Comparison of ENCODE assay signal across 18 cellular contexts in the genomic region with DNA sequence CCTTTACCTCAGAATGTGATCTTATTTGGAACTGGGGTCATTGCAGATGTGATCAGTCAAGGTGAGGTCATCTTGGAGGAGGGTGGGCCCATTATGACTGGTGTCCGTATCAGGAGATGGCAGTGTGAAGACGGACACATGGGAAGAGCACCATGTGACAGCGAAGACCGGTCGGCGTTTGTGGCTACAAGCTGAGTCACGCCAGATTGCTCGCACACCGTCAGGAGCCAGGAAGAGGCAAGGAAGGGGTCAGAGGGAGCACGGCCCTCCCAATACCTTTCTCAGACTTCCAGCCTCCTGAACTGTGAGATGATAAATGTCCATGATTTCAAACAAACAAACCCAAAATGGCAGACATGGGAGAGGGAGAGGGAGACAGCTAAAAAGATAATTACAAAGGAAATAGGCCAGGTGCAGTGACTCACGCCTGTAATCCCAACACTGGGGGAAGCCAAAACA. TPM values are rescaled to one million over a fixed set of nuclear protein-coding genes. Genes with fewer than 3 reads are reported as not detected.
A peak's percentile ranks its signal among the peaks of the same experiment; 100 is the strongest.
DNase-seq lines count a peak whose midpoint lies in the region; ATAC-seq and TF ChIP-seq lines count a peak whose summit lies in the region.
"Had no signal": no experiment of that assay in that cellular context is flagged by ENCODE, and none has a peak within 500 bp of the region (broad histone marks: within the 10 kb centered on the region; RNA-seq: fewer than 3 reads in every experiment).

No MANE protein-coding gene starts in this region.

- peaks cover 34 to 71% (median 64%) of the 10 kb centered on the region in 4 donors for H3K4me1 Mint-ChIP-seq in naive thymus-derived CD8-positive, alpha-beta T cell

- POLR2A ChIA-PET in naive thymus-derived CD8-positive, alpha-beta T cell (lab: Charles Lee), result interaction anchor here (3.0 kb wide), 1 partner anchor 10 kb away, joined by 10 read pairs; no protein-coding TSS in a partner anchor

- H3K27ac ChIP-seq in right atrium auricular region, result no peak overlapping the region
- H3K27ac ChIP-seq: heart right ventricle had no signal

- H3K9me3 ChIP-seq in right atrium auricular region, result no peaks in the 10 kb centered on the region
- H3K9me3 ChIP-seq: heart right ventricle, MG63 had no signal

- peaks cover 0 to 40% of the 10 kb centered on the region in 2 donors for H3K4me1 ChIP-seq in right atrium auricular region

- no peaks in the 10 kb centered on the region for H3K36me3 ChIP-seq in right atrium auricular region

- peak overlapping the region in 9 of 10 donors; percentile 18 to 86 (median 49) for H3K27ac Mint-ChIP-seq in naive thymus-derived CD8-positive, alpha-beta T cell
- H3K27ac Mint-ChIP-seq: activated T-helper 2 cell treated with anti-CD3 and anti-CD28 coated beads, Interferon-gamma antibody, Interleukin-2, Interleukin-4, amounts not matched to agents 10 μg/mL and 5 μg/mL and 100 μg/mL, durations not matched to agents 14 hours and 24 hours and 36 hours had no signal

- peak; percentile 87 for DNase-seq in Caki2 (ENCODE audit: low read depth)
- DNase-seq in NCI-H69 (lab: John Stamatoyannopoulos, UW), result peak; percentile 39
- DNase-seq in naive thymus-derived CD8-positive, alpha-beta T cell, result no peak
- DNase-seq in right atrium auricular region (ENCODE audit: low spot score), result no peak
- DNase-seq in C1 segment of cervical spinal cord (lab: John Stamatoyannopoulos, UW), result no peak
- DNase-seq: activated CD8-positive, alpha-beta memory T cell treated with anti-CD3 and anti-CD28 coated beads for 24 hours; AML-193; amygdala; cerebellar nuclear complex; effector CD8-positive, alpha-beta T cell; heart right ventricle; islet precursor cell; MG63; NCI-H187; NCI-H446 had no signal

- no peaks in the 10 kb centered on the region for H3K27me3 ChIP-seq in right atrium auricular region
- H3K27me3 ChIP-seq: heart right ventricle, MG63 had no signal

- in situ Hi-C loops in Caki2 (cut with HindIII; ENCODE audit: low pct_unique_long_range_greater_than_20kb, low sequenced_read_pairs), result no loop called here

- no peaks in the 10 kb centered on the region for H3K27me3 Mint-ChIP-seq in naive thymus-derived CD8-positive, alpha-beta T cell

- H3K36me3 Mint-ChIP-seq in naive thymus-derived CD8-positive, alpha-beta T cell, result peaks cover 0 to 20% (median 0%) of the 10 kb centered on the region in 3 donors

- no peak for ATAC-seq in naive thymus-derived CD8-positive, alpha-beta T cell
- ATAC-seq: heart right ventricle had no signal

- TF ChIP-seq CTCF in right atrium auricular region (IDR thresholded peaks at IDR 0.05), result no peak

- H3K9me3 Mint-ChIP-seq in naive thymus-derived CD8-positive, alpha-beta T cell, result no peaks in the 10 kb centered on the region
- H3K9me3 Mint-ChIP-seq: activated T-helper 2 cell treated with anti-CD3 and anti-CD28 coated beads, Interferon-gamma antibody, Interleukin-2, Interleukin-4, amounts not matched to agents 10 μg/mL and 5 μg/mL and 100 μg/mL, durations not matched to agents 14 hours and 24 hours and 36 hours had no signal

- H3K4me3 ChIP-seq in right atrium auricular region, result no peak overlapping the region
- H3K4me3 ChIP-seq: heart right ventricle, MG63 had no signal

- H3K4me3 Mint-ChIP-seq in naive thymus-derived CD8-positive, alpha-beta T cell, result peak overlapping the region in 1 of 10 donors; percentile 20

RNA-seq across cellular contexts. Expression of a gene that starts 13.2 kb away (rescaled TPM):
- 52.3 and 69.5 TPM in 2 replicates for total RNA-seq in Caki2 (2014; rRNA removed; shearing (Covaris generic); ENCODE audit: low replicate concordance)
- total RNA-seq in naive thymus-derived CD8-positive, alpha-beta T cell, result 100 to 1,000 TPM; 154 to 167 TPM
- polyA plus RNA-seq in naive thymus-derived CD8-positive, alpha-beta T cell, result 10 to 100 TPM; 37.4 to 51.6 (median 43.0) TPM
- total RNA-seq in right atrium auricular region, result 10 to 100 TPM; 18.5 to 22.2 TPM

RNA-seq across cellular contexts. Expression of a gene that starts 15.0 kb away (rescaled TPM):
- 0.91 TPM in 1 of 2 replicates, not detected in the other for total RNA-seq in Caki2 (2014; rRNA removed; shearing (Covaris generic); ENCODE audit: low replicate concordance)
- total RNA-seq in naive thymus-derived CD8-positive, alpha-beta T cell, result 10 to 100 TPM in 1 of 2 experiments, 1 to 10 TPM in 1; 8.5 to 10.3 TPM
- polyA plus RNA-seq in naive thymus-derived CD8-positive, alpha-beta T cell, result under 1 TPM in 1 of 3 donors, not detected in 2; 0.11 TPM
- total RNA-seq in right atrium auricular region, result 1,000 to 10,000 TPM; 3,380 to 5,284 TPM

RNA-seq across cellular contexts. Expression of a gene that starts 18.1 kb away (rescaled TPM):
- not detected in 2 replicates for total RNA-seq in Caki2 (2014; rRNA removed; shearing (Covaris generic); ENCODE audit: low replicate concordance)
- total RNA-seq in naive thymus-derived CD8-positive, alpha-beta T cell, result 1 to 10 TPM in 1 of 2 experiments, under 1 TPM in 1; 0.91 to 1.2 TPM
- under 1 TPM in 2 of 3 donors, not detected in 1; 0.43 to 0.64 TPM for polyA plus RNA-seq in naive thymus-derived CD8-positive, alpha-beta T cell
- total RNA-seq in right atrium auricular region, result 10 to 100 TPM; 14.9 to 26.2 TPM
- total RNA-seq: activated T-helper 2 cell treated with anti-CD3 and anti-CD28 coated beads, Interferon-gamma antibody, Interleukin-2, Interleukin-4, amounts not matched to agents 10 μg/mL and 5 μg/mL and 100 μg/mL, durations not matched to agents 14 hours and 24 hours and 36 hours; fibroblast of lung had no signal
- polyA plus RNA-seq: fibroblast of lung had no signal

RNA-seq across cellular contexts. Expression of a gene that starts 23.4 kb away (rescaled TPM):
- total RNA-seq in Caki2 (2014; rRNA removed; shearing (Covaris generic); ENCODE audit: low replicate concordance), result not detected in 2 replicates
- total RNA-seq in naive thymus-derived CD8-positive, alpha-beta T cell, result not detected
- polyA plus RNA-seq in naive thymus-derived CD8-positive, alpha-beta T cell, result not detected
- total RNA-seq in right atrium auricular region, result 1 to 10 TPM in 1 of 2 donors, not detected in 1; 6.7 TPM
- total RNA-seq: activated T-helper 2 cell treated with anti-CD3 and anti-CD28 coated beads, Interferon-gamma antibody, Interleukin-2, Interleukin-4, amounts not matched to agents 10 μg/mL and 5 μg/mL and 100 μg/mL, durations not matched to agents 14 hours and 24 hours and 36 hours; lung microvascular endothelial cell had no signal

RNA-seq across cellular contexts. Expression of a gene that starts 37.7 kb away (rescaled TPM):
- total RNA-seq in Caki2 (2014; rRNA removed; shearing (Covaris generic); ENCODE audit: low replicate concordance), result 5.4 and 13.1 TPM in 2 replicates
- total RNA-seq in naive thymus-derived CD8-positive, alpha-beta T cell, result 10 to 100 TPM; 30.1 to 33.5 TPM
- polyA plus RNA-seq in naive thymus-derived CD8-positive, alpha-beta T cell, result 10 to 100 TPM; 14.2 to 17.7 (median 15.5) TPM
- 10 to 100 TPM; 14.0 to 21.6 TPM for total RNA-seq in right atrium auricular region

Comparison
In these comparisons a context has a peak if more than half of its experiments do, and no peak if none do; other contexts are left out.
1. DNase-seq: peak in Caki2 (single experiment) and NCI-H69 (single experiment); none in naive thymus-derived CD8-positive, alpha-beta T cell (0 of 10), right atrium auricular region (single experiment) and C1 segment of cervical spinal cord (0 of 14).
2. RNA of a gene that starts 15.0 kb away (total RNA-seq): 3,380 to 5,284 TPM in right atrium auricular region; 8.5 to 10.3 TPM in naive thymus-derived CD8-positive, alpha-beta T cell and 0.91 TPM in Caki2; every median in the first group is over 100 times any median in the second.
3. RNA of a gene that starts 18.1 kb away (total RNA-seq): 14.9 to 26.2 TPM in right atrium auricular region; 0.91 to 1.2 TPM in naive thymus-derived CD8-positive, alpha-beta T cell and not detected in Caki2; every median in the first group is over 4 times any median in the second.